16 cellular contexts compared by ENCODE assay signal in genomic region chr12:131142891-131143637, GRCh38.
DNase-seq lines count a peak whose midpoint lies in the region; ATAC-seq lines count a peak whose summit lies in the region.
"Had no signal": no experiment of that assay in that cellular context is flagged by ENCODE, and none has a peak within 500 bp of the region (broad histone marks: within the 10 kb centered on the region; RNA-seq: fewer than 3 reads in every experiment).

No MANE protein-coding gene starts in this region.

- no peak for ATAC-seq in HG03432 (IDR thresholded peaks at IDR 0.05; ENCODE audit: unreplicated experiment)
- ATAC-seq in GM21576 (IDR thresholded peaks at IDR 0.05; ENCODE audit: unreplicated experiment), result no peak
- ATAC-seq: gastroesophageal sphincter had no signal

- DNase-seq in Daoy (ENCODE audit: low read depth) (peak; percentile 40), MV-4-11 (lab: John Stamatoyannopoulos, UW) (peak; percentile 49), ecto neural progenitor cell (ENCODE audit: low spot score) (peak; percentile 52), occipital lobe (lab: John Stamatoyannopoulos, UW) (peak; percentile 25), GM03348 (ENCODE audit: low spot score) (no peak)
- DNase-seq: activated CD4-positive, CD25-positive, alpha-beta regulatory T cell; activated naive CD4-positive, alpha-beta T cell; BE2C; colonic mucosa; erythroblast; mammary epithelial cell; stimulated activated CD4-positive, alpha-beta T cell treated with anti-CD3 and anti-CD28 coated beads, Interleukin-4, amount 100 ng/mL, for 1 hour; testis had no signal
